1 cellular context compared by ENCODE assay signal in genomic region chr13:114263590-114263989, GRCh38.
TF ChIP-seq lines count a peak whose summit lies in the region.

No MANE protein-coding gene starts in this region.

TF ChIP-seq in GM12878, 131 proteins besides CTCF, POLR2A, EP300 and RAD21:
- TF ChIP-seq CBFB (IDR thresholded peaks at IDR 0.05; ENCODE audit: low read depth) (0 out of 2 replicates have a peak, but pooled peaks have one; percentile 23), BMI1 (IDR thresholded peaks at IDR 0.05; ENCODE audit: borderline replicate concordance) (no peak), HCFC1 (IDR thresholded peaks at IDR 0.05; ENCODE audit: low read length) (no peak), POU2F2 (IDR thresholded peaks at IDR 0.05; ENCODE audit: borderline replicate concordance, low read depth, low read length) (no peak), ZNF384 (IDR thresholded peaks at IDR 0.05; ENCODE audit: borderline replicate concordance, low read depth, low read length) (no peak), YBX1 (IDR thresholded peaks at IDR 0.05) (no peak), ZBED1 (IDR thresholded peaks at IDR 0.05; ENCODE audit: borderline replicate concordance) (no peak), IKZF2 (IDR thresholded peaks at IDR 0.05) (peak; percentile 25 to 36; a peak in 1 of 4 replicates), NFIC (IDR thresholded peaks at IDR 0.05; ENCODE audit: low read depth, low read length) (no peak), TAF1 (IDR thresholded peaks at IDR 0.05; ENCODE audit: borderline replicate concordance, low read depth, low read length) (no peak), SRF (IDR thresholded peaks at IDR 0.05; ENCODE audit: low read depth in 2 of 2, low read length in 2 of 2) (no peak), CBX5 (IDR thresholded peaks at IDR 0.05; ENCODE audit: low read depth) (no peak), CUX1 (IDR thresholded peaks at IDR 0.05; ENCODE audit: insufficient replicate concordance, low read depth, low read length) (no peak), SREBF2 (IDR thresholded peaks at IDR 0.05; ENCODE audit: low read length) (no peak), MXI1 (IDR thresholded peaks at IDR 0.05; ENCODE audit: low read depth, low read length) (no peak), REST (IDR thresholded peaks at IDR 0.05; ENCODE audit: low read depth, low read length) (no peak), EED (IDR thresholded peaks at IDR 0.05; ENCODE audit: low read depth) (0 out of 2 replicates have a peak, but pooled peaks have one; percentile 49), STAT3 (IDR thresholded peaks at IDR 0.05; ENCODE audit: low read depth, low read length) (no peak), MTA2 (IDR thresholded peaks at IDR 0.05; ENCODE audit: low read depth) (no peak), JUNB (IDR thresholded peaks at IDR 0.05) (no peak), SP1 (IDR thresholded peaks at IDR 0.05; ENCODE audit: low read depth, low read length) (no peak), CHD2 (IDR thresholded peaks at IDR 0.05; ENCODE audit: borderline replicate concordance, low read depth, low read length) (no peak), ZNF622 (IDR thresholded peaks at IDR 0.05) (no peak), NRF1 (conservative IDR thresholded peaks at IDR 0.05; ENCODE audit: low read depth, low read length) (no peak), ETV6 (conservative IDR thresholded peaks at IDR 0.05 in 1 of 2, IDR thresholded peaks at IDR 0.05 in 1 of 2; ENCODE audit: borderline replicate concordance in 1 of 2, low read depth in 1 of 2) (no peak), RUNX3 (IDR thresholded peaks at IDR 0.05; ENCODE audit: low read length) (peak; percentile 80)
- TF ChIP-seq, protein P1, sequence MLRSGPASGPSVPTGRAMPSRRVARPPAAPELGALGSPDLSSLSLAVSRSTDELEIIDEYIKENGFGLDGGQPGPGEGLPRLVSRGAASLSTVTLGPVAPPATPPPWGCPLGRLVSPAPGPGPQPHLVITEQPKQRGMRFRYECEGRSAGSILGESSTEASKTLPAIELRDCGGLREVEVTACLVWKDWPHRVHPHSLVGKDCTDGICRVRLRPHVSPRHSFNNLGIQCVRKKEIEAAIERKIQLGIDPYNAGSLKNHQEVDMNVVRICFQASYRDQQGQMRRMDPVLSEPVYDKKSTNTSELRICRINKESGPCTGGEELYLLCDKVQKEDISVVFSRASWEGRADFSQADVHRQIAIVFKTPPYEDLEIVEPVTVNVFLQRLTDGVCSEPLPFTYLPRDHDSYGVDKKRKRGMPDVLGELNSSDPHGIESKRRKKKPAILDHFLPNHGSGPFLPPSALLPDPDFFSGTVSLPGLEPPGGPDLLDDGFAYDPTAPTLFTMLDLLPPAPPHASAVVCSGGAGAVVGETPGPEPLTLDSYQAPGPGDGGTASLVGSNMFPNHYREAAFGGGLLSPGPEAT (IDR thresholded peaks at IDR 0.05; ENCODE audit: low read depth): no peak
- TF ChIP-seq, protein P2, sequence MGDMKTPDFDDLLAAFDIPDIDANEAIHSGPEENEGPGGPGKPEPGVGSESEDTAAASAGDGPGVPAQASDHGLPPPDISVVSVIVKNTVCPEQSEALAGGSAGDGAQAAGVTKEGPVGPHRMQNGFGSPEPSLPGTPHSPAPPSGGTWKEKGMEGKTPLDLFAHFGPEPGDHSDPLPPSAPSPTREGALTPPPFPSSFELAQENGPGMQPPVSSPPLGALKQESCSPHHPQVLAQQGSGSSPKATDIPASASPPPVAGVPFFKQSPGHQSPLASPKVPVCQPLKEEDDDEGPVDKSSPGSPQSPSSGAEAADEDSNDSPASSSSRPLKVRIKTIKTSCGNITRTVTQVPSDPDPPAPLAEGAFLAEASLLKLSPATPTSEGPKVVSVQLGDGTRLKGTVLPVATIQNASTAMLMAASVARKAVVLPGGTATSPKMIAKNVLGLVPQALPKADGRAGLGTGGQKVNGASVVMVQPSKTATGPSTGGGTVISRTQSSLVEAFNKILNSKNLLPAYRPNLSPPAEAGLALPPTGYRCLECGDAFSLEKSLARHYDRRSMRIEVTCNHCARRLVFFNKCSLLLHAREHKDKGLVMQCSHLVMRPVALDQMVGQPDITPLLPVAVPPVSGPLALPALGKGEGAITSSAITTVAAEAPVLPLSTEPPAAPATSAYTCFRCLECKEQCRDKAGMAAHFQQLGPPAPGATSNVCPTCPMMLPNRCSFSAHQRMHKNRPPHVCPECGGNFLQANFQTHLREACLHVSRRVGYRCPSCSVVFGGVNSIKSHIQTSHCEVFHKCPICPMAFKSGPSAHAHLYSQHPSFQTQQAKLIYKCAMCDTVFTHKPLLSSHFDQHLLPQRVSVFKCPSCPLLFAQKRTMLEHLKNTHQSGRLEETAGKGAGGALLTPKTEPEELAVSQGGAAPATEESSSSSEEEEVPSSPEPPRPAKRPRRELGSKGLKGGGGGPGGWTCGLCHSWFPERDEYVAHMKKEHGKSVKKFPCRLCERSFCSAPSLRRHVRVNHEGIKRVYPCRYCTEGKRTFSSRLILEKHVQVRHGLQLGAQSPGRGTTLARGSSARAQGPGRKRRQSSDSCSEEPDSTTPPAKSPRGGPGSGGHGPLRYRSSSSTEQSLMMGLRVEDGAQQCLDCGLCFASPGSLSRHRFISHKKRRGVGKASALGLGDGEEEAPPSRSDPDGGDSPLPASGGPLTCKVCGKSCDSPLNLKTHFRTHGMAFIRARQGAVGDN (IDR thresholded peaks at IDR 0.05): no peak
- TF ChIP-seq, protein P3, sequence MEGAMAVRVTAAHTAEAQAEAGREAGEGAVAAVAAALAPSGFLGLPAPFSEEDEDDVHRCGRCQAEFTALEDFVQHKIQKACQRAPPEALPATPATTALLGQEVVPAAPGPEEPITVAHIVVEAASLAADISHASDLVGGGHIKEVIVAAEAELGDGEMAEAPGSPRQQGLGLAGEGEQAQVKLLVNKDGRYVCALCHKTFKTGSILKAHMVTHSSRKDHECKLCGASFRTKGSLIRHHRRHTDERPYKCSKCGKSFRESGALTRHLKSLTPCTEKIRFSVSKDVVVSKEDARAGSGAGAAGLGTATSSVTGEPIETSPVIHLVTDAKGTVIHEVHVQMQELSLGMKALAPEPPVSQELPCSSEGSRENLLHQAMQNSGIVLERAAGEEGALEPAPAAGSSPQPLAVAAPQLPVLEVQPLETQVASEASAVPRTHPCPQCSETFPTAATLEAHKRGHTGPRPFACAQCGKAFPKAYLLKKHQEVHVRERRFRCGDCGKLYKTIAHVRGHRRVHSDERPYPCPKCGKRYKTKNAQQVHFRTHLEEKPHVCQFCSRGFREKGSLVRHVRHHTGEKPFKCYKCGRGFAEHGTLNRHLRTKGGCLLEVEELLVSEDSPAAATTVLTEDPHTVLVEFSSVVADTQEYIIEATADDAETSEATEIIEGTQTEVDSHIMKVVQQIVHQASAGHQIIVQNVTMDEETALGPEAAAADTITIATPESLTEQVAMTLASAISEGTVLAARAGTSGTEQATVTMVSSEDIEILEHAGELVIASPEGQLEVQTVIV (IDR thresholded peaks at IDR 0.05; ENCODE audit: borderline replicate concordance, partially characterized antibody): no peak
- TF ChIP-seq, protein P4, sequence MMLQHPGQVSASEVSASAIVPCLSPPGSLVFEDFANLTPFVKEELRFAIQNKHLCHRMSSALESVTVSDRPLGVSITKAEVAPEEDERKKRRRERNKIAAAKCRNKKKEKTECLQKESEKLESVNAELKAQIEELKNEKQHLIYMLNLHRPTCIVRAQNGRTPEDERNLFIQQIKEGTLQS (IDR thresholded peaks at IDR 0.05; ENCODE audit: borderline replicate concordance, extremely low read depth, low read depth, low read length): no peak
- TF ChIP-seq, protein P5, sequence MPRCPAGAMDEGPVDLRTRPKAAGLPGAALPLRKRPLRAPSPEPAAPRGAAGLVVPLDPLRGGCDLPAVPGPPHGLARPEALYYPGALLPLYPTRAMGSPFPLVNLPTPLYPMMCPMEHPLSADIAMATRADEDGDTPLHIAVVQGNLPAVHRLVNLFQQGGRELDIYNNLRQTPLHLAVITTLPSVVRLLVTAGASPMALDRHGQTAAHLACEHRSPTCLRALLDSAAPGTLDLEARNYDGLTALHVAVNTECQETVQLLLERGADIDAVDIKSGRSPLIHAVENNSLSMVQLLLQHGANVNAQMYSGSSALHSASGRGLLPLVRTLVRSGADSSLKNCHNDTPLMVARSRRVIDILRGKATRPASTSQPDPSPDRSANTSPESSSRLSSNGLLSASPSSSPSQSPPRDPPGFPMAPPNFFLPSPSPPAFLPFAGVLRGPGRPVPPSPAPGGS (IDR thresholded peaks at IDR 0.05; ENCODE audit: borderline replicate concordance, insufficient read depth, low read depth, low read length, poor library complexity, severe bottlenecking): no peak
